2 cellular contexts compared by ENCODE assay signal in the genomic region with DNA sequence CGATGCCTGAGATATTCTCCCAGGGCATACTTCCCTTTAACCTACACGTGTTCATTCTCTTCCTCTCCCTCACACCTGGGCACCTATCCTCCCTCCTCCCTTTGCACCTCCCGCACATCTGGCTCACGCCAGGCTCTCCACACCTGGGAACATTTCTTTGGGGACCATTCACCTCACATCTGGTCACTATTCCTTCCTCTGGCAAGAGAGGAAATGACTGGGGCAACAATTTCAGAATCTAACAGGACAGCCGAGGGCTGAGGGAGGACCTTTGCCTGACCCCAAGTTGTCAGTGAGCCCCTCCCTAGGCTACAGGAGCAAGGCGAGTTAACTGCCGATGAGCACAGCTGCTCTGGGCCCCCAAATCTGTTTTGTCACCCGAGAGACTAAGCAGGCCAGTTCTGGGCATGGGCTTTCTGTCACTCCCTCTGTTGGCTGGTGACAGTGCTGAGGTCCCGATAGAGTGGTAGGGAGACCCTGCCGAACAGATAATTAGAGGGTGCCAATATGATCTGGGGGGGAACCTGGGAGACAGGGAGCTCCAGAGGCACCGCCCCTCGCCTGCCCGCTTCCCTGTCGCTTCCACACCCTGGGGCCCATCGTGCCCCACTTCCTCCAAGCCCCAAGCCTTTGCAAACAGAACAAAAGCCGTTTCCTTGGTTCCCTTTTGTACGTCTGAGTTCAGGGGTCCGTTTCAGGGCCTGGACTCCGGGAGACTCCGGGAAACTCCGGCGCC.
TF ChIP-seq lines count a peak whose summit lies in the region.

No MANE protein-coding gene starts in this region.

TF ChIP-seq in HEK293, 187 proteins besides CTCF, POLR2A, EP300 and RAD21:
- TF ChIP-seq ZNF394 (tag by site-specific recombination; IDR thresholded peaks at IDR 0.05; ENCODE audit: borderline replicate concordance) (0 out of 2 replicates have a peak, but pooled peaks have one; percentile 28), ZNF362 (tag by site-specific recombination; IDR thresholded peaks at IDR 0.05) (no peak), BCL11B (tag by site-specific recombination; IDR thresholded peaks at IDR 0.05; ENCODE audit: low read depth) (no peak)
- TF ChIP-seq, protein P1, sequence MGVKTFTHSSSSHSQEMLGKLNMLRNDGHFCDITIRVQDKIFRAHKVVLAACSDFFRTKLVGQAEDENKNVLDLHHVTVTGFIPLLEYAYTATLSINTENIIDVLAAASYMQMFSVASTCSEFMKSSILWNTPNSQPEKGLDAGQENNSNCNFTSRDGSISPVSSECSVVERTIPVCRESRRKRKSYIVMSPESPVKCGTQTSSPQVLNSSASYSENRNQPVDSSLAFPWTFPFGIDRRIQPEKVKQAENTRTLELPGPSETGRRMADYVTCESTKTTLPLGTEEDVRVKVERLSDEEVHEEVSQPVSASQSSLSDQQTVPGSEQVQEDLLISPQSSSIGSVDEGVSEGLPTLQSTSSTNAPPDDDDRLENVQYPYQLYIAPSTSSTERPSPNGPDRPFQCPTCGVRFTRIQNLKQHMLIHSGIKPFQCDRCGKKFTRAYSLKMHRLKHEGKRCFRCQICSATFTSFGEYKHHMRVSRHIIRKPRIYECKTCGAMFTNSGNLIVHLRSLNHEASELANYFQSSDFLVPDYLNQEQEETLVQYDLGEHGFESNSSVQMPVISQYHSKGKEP (tag by site-specific recombination; IDR thresholded peaks at IDR 0.05): no peak

TF ChIP-seq in K562, 482 proteins besides CTCF, POLR2A, EP300 and RAD21:
- no peak for TF ChIP-seq IRF1 (CRISPR knock-in tag; IDR thresholded peaks at IDR 0.05; ENCODE audit: borderline replicate concordance)
- TF ChIP-seq, protein P2, sequence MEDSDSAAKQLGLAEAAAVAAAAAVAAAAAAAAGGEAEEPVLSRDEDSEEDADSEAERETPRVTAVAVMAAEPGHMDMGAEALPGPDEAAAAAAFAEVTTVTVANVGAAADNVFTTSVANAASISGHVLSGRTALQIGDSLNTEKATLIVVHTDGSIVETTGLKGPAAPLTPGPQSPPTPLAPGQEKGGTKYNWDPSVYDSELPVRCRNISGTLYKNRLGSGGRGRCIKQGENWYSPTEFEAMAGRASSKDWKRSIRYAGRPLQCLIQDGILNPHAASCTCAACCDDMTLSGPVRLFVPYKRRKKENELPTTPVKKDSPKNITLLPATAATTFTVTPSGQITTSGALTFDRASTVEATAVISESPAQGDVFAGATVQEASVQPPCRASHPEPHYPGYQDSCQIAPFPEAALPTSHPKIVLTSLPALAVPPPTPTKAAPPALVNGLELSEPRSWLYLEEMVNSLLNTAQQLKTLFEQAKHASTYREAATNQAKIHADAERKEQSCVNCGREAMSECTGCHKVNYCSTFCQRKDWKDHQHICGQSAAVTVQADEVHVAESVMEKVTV (CRISPR knock-in tag; IDR thresholded peaks at IDR 0.05): 0 out of 2 replicates have a peak, but pooled peaks have one; percentile 40
